In genomic region chr1:84541679-84542078, GRCh38 we compare ENCODE assay signal across 13 cellular contexts. TPM values are rescaled to one million over a fixed set of nuclear protein-coding genes. Genes with fewer than 3 reads are reported as not detected.
DNase-seq lines count a peak whose midpoint lies in the region; ATAC-seq and TF ChIP-seq lines count a peak whose summit lies in the region.
"Had no signal": no experiment of that assay in that cellular context is flagged by ENCODE, and none has a peak within 500 bp of the region (broad histone marks: within the 10 kb centered on the region; RNA-seq: fewer than 3 reads in every experiment).

No MANE protein-coding gene starts in this region.

- H3K4me2 ChIP-seq in SK-N-SH: no peak overlapping the region

- intact Hi-C loops in transverse colon (cut with DNase I; ENCODE audit: low total_unique reads): no loop called here
- intact Hi-C loops in prostate gland (cut with DNase I): no loop called here

- no peaks in the 10 kb centered on the region for H3K79me2 ChIP-seq in SK-N-SH (ENCODE audit: insufficient read depth)

- H3K27me3 ChIP-seq in SK-N-SH (ENCODE audit: insufficient read depth) (no peaks in the 10 kb centered on the region), transverse colon (no peaks in the 10 kb centered on the region), prostate gland (replicated peaks; ENCODE audit: insufficient read depth) (no peaks in the 10 kb centered on the region)
- H3K27me3 ChIP-seq: SJCRH30 had no signal

- H3K36me3 ChIP-seq in SK-N-SH (replicated peaks in 1 of 2; ENCODE audit: control insufficient read depth in 1 of 2, insufficient read depth in 2 of 2, low read length in 1 of 2): peaks cover 2 to 19% of the 10 kb centered on the region in 2 experiments
- H3K36me3 ChIP-seq in transverse colon: no peaks in the 10 kb centered on the region
- no peaks in the 10 kb centered on the region for H3K36me3 ChIP-seq in prostate gland
- H3K36me3 ChIP-seq: SJCRH30 had no signal

- H3K4me3 Mint-ChIP-seq in glutamatergic neuron (ENCODE audit: unreplicated experiment): no peak overlapping the region
- H3K4me3 Mint-ChIP-seq: nephron had no signal

- no peak; the same call in 1 of the 2 replicates for TF ChIP-seq CTCF in SK-N-SH (IDR thresholded peaks at IDR 0.05)
- TF ChIP-seq CTCF in LNCaP clone FGC (IDR thresholded peaks at IDR 0.05; ENCODE audit: control insufficient read depth, extremely low read depth, insufficient read depth): peak; percentile 76
- TF ChIP-seq CTCF in choroid plexus epithelial cell (conservative IDR thresholded peaks at IDR 0.05; ENCODE audit: low read depth, low read length): peak; percentile 26
- TF ChIP-seq CTCF in transverse colon (IDR thresholded peaks at IDR 0.05): peak in 3 of 5 experiments; percentile 6 to 20 (median 10)
- no peak for TF ChIP-seq CTCF in glutamatergic neuron (IDR thresholded peaks at IDR 0.05; ENCODE audit: partially characterized antibody, unreplicated experiment)
- peak in 2 of 4 experiments; percentile 30 to 31 for TF ChIP-seq CTCF in prostate gland (IDR thresholded peaks at IDR 0.05)

- H3K9me2 ChIP-seq in SK-N-SH: no peaks in the 10 kb centered on the region

- 92% methylated on average over 4 of the region's 4 CpGs for WGBS in SK-N-SH (ENCODE audit: low lambda C conversion rate)
- 88 to 92% methylated on average over 4 of the region's 4 CpGs for whole genome bisulfite sequencing in transverse colon (ENCODE audit: low coverage in 1 of 2), 2 donors
- WGBS in prostate gland: 81% methylated on average over 4 of the region's 4 CpGs

- TF ChIP-seq POLR2A in transverse colon (IDR thresholded peaks at IDR 0.05) (no peak), prostate gland (IDR thresholded peaks at IDR 0.05) (no peak)

- H4K20me1 ChIP-seq in SK-N-SH (ENCODE audit: insufficient read depth): no peaks in the 10 kb centered on the region

- no peak overlapping the region for H3K27ac Mint-ChIP-seq in glutamatergic neuron (ENCODE audit: unreplicated experiment)
- H3K27ac Mint-ChIP-seq: activated T-helper 2 cell treated with anti-CD3 and anti-CD28 coated beads, Interferon-gamma antibody, Interleukin-2, Interleukin-4, amounts not matched to agents 10 μg/mL and 5 μg/mL and 100 μg/mL, durations not matched to agents 14 hours and 24 hours and 36 hours had no signal

- H3K9me3 ChIP-seq in SK-N-SH (no peaks in the 10 kb centered on the region), transverse colon (no peaks in the 10 kb centered on the region), prostate gland (no peaks in the 10 kb centered on the region)
- H3K9me3 ChIP-seq: SJCRH30 had no signal

- TF ChIP-seq RAD21 in SK-N-SH (IDR thresholded peaks at IDR 0.05; ENCODE audit: low read length): peak; percentile 66

- H3K4me1 ChIP-seq in SK-N-SH (ENCODE audit: control insufficient read depth in 1 of 2, insufficient read depth in 2 of 2, low read depth in 1 of 2, low read length in 1 of 2): no peaks in the 10 kb centered on the region; a peak in 1 of 4 replicates
- H3K4me1 ChIP-seq in transverse colon: peaks cover 0 to 9% (median 5%) of the 10 kb centered on the region in 4 donors
- no peaks in the 10 kb centered on the region for H3K4me1 ChIP-seq in prostate gland (replicated peaks)
- H3K4me1 ChIP-seq: SJCRH30 had no signal

- in situ Hi-C loops in transverse colon (cut with MboI; ENCODE audit: low pct_ligation_motif_present in 1 of 4, low pct_unique_long_range_greater_than_20kb in 1 of 4, low sequenced_read_pairs in 3 of 4): no loop called here

- no peaks in the 10 kb centered on the region for H3K36me3 Mint-ChIP-seq in glutamatergic neuron (ENCODE audit: unreplicated experiment)

- H3K4me1 Mint-ChIP-seq in glutamatergic neuron (ENCODE audit: low read depth, unreplicated experiment): no peaks in the 10 kb centered on the region
- H3K4me1 Mint-ChIP-seq: nephron had no signal

- CTCF ChIA-PET in SK-N-SH (lab: Yijun Ruan, JAX): interaction anchor here (1.7 kb wide), 2 partner anchors 22 to 100 kb away, joined by 3 to 4 read pairs; no protein-coding TSS in a partner anchor

- POLR2A ChIA-PET in SK-N-SH (lab: Yijun Ruan, JAX): no interaction called here

- H3K4me3 ChIP-seq in SK-N-SH (ENCODE audit: low read depth in 2 of 2, low read length in 1 of 2): no peak overlapping the region; a peak in 1 of 4 replicates
- peak overlapping the region; percentile 20; the same call in 1 of the 2 replicates for H3K4me3 ChIP-seq in LNCaP clone FGC (ENCODE audit: low read depth, low read length)
- H3K4me3 ChIP-seq in choroid plexus epithelial cell (ENCODE audit: low read depth, low read length): no peak overlapping the region
- no peak overlapping the region for H3K4me3 ChIP-seq in transverse colon
- H3K4me3 ChIP-seq in prostate gland: no peak overlapping the region
- H3K4me3 ChIP-seq: SJCRH30 had no signal

- no peaks in the 10 kb centered on the region for H3K27me3 Mint-ChIP-seq in glutamatergic neuron (ENCODE audit: unreplicated experiment)

- H3K9me3 Mint-ChIP-seq in glutamatergic neuron (ENCODE audit: unreplicated experiment): no peaks in the 10 kb centered on the region
- H3K9me3 Mint-ChIP-seq: activated T-helper 2 cell treated with anti-CD3 and anti-CD28 coated beads, Interferon-gamma antibody, Interleukin-2, Interleukin-4, amounts not matched to agents 10 μg/mL and 5 μg/mL and 100 μg/mL, durations not matched to agents 14 hours and 24 hours and 36 hours had no signal

- no peak for ATAC-seq in SK-N-SH treated with all-trans-retinoic acid at 6 μM for 48 hours
- ATAC-seq: stimulated activated naive CD8-positive, alpha-beta T cell treated with anti-CD3 and anti-CD28 coated beads, Interleukin-15, Interleukin-2, amounts not matched to agents 100 U/mL and 50 U/mL, for 24 hours had no signal

- TF ChIP-seq EP300 in SK-N-SH (IDR thresholded peaks at IDR 0.05; ENCODE audit: borderline replicate concordance in 1 of 2, low read depth in 1 of 2, low read length in 1 of 2) (no peak), transverse colon (IDR thresholded peaks at IDR 0.05; ENCODE audit: low read depth) (no peak)

- no peak overlapping the region for H3K9ac ChIP-seq in SK-N-SH

- H3K27ac ChIP-seq in SK-N-SH (ENCODE audit: low read depth in 2 of 2, low read length in 1 of 2) (no peak overlapping the region), transverse colon (no peak overlapping the region), prostate gland (peak overlapping the region in 1 of 2 donors; percentile 39)
- H3K27ac ChIP-seq: SJCRH30 had no signal

- H3F3A ChIP-seq in SK-N-SH (replicated peaks; ENCODE audit: insufficient read depth): peaks cover 14% of the 10 kb centered on the region

- no peak overlapping the region for H2AFZ ChIP-seq in SK-N-SH (ENCODE audit: low read depth)

- DNase-seq in SK-N-SH: peak; percentile 18
- DNase-seq in LNCaP clone FGC (ENCODE audit: low read depth): peak; percentile 88
- DNase-seq in choroid plexus epithelial cell (ENCODE audit: low read depth): no peak
- no peak for DNase-seq in transverse colon
- DNase-seq in glutamatergic neuron: no peak
- DNase-seq in NCI-H128 (lab: John Stamatoyannopoulos, UW; ENCODE audit: unreplicated experiment): no peak
- DNase-seq in prostate gland (ENCODE audit: low spot score): no peak
- DNase-seq: NCI-H2171 treated with DMSO at 0.1 percent for 48 hours; stimulated activated naive CD8-positive, alpha-beta T cell treated with anti-CD3 and anti-CD28 coated beads, Interleukin-15, Interleukin-2, amounts not matched to agents 100 U/mL and 50 U/mL, for 24 hours had no signal

TF ChIP-seq in SK-N-SH, 30 proteins besides CTCF, POLR2A, EP300 and RAD21:
- TF ChIP-seq SIN3A (IDR thresholded peaks at IDR 0.05; ENCODE audit: borderline replicate concordance, low read depth, low read length) (no peak), RCOR1 (IDR thresholded peaks at IDR 0.05; ENCODE audit: low read length) (no peak), RFX5 (IDR thresholded peaks at IDR 0.05; ENCODE audit: low read length) (no peak), SMC3 (IDR thresholded peaks at IDR 0.05; ENCODE audit: low read depth, low read length) (peak; percentile 17; the same call in 1 of the 2 replicates)

TF ChIP-seq in SK-N-SH treated with all-trans-retinoic acid at 6 μM for 48 hours, 23 proteins besides CTCF, POLR2A, EP300 and RAD21 (continues in another document):
- TF ChIP-seq ZNF565 (CRISPR knock-in tag; conservative IDR thresholded peaks at IDR 0.05; ENCODE audit: low read depth) (no peak), SNAI2 (CRISPR knock-in tag; IDR thresholded peaks at IDR 0.05) (no peak), GLIS3 (CRISPR knock-in tag; IDR thresholded peaks at IDR 0.05) (no peak)

RNA-seq across cellular contexts. Expression of gene CTBS, which starts 32.6 kb away (rescaled TPM):
- 16.6 and 23.4 TPM in 2 replicates for polyA plus RNA-seq in SK-N-SH (2012; rRNA removed)
- 27.4 and 33.5 TPM in 2 replicates for polyA plus RNA-seq in SK-N-SH (2012; cell fraction: cytosol; rRNA removed)
- polyA plus RNA-seq in SK-N-SH (2012; cell fraction: nucleus; rRNA removed): 7.6 and 13.5 TPM in 2 replicates
- total RNA-seq in transverse colon: 10 to 100 TPM in 3 of 4 donors, 1 to 10 TPM in 1; 3.8 to 25.7 (median 16.2) TPM
- total RNA-seq in glutamatergic neuron (ENCODE audit: unreplicated experiment): 2.0 TPM
- total RNA-seq in prostate gland: 10 to 100 TPM; 15.1 to 45.5 TPM

RNA-seq across cellular contexts. Expression of gene GNG5, which starts 35.3 kb away (rescaled TPM):
- polyA plus RNA-seq in SK-N-SH (2012; rRNA removed): 67.0 and 104 TPM in 2 replicates
- polyA plus RNA-seq in SK-N-SH (2012; cell fraction: cytosol; rRNA removed): 120 and 122 TPM in 2 replicates
- 30.2 and 33.5 TPM in 2 replicates for polyA plus RNA-seq in SK-N-SH (2012; cell fraction: nucleus; rRNA removed)
- total RNA-seq in transverse colon: 100 to 1,000 TPM in 2 of 4 donors, 10 to 100 TPM in 2; 19.1 to 172 (median 127) TPM
- total RNA-seq in glutamatergic neuron (ENCODE audit: unreplicated experiment): 101 TPM
- total RNA-seq in prostate gland: 100 to 1,000 TPM; 111 to 116 TPM

RNA-seq across cellular contexts. Expression of gene SPATA1, which starts 35.5 kb away (rescaled TPM):
- 1.2 and 1.6 TPM in 2 replicates for polyA plus RNA-seq in SK-N-SH (2012; rRNA removed)
- 0.72 and 0.73 TPM in 2 replicates for polyA plus RNA-seq in SK-N-SH (2012; cell fraction: cytosol; rRNA removed)
- polyA plus RNA-seq in SK-N-SH (2012; cell fraction: nucleus; rRNA removed): 2.6 TPM in 2 replicates
- total RNA-seq in transverse colon (1 to 10 TPM in 1 of 4 donors, under 1 TPM in 1, not detected in 2; 0.14 to 1.6 TPM), glutamatergic neuron (ENCODE audit: unreplicated experiment) (1.3 TPM), prostate gland (1 to 10 TPM in 1 of 2 donors, under 1 TPM in 1; 0.05 to 3.8 TPM)

Comparison
In these comparisons a context has a peak if more than half of its experiments do, and no peak if none do; other contexts are left out.
1. DNase-seq: peak in SK-N-SH (single experiment) and LNCaP clone FGC (single experiment); none in choroid plexus epithelial cell (single experiment), transverse colon (single experiment), glutamatergic neuron (single experiment), NCI-H128 (single experiment) and prostate gland (single experiment).
2. CTCF ChIP-seq: peak in LNCaP clone FGC (single experiment), choroid plexus epithelial cell (single experiment) and transverse colon (3 of 5); none in SK-N-SH (single experiment) and glutamatergic neuron (single experiment).